In the genomic region with DNA sequence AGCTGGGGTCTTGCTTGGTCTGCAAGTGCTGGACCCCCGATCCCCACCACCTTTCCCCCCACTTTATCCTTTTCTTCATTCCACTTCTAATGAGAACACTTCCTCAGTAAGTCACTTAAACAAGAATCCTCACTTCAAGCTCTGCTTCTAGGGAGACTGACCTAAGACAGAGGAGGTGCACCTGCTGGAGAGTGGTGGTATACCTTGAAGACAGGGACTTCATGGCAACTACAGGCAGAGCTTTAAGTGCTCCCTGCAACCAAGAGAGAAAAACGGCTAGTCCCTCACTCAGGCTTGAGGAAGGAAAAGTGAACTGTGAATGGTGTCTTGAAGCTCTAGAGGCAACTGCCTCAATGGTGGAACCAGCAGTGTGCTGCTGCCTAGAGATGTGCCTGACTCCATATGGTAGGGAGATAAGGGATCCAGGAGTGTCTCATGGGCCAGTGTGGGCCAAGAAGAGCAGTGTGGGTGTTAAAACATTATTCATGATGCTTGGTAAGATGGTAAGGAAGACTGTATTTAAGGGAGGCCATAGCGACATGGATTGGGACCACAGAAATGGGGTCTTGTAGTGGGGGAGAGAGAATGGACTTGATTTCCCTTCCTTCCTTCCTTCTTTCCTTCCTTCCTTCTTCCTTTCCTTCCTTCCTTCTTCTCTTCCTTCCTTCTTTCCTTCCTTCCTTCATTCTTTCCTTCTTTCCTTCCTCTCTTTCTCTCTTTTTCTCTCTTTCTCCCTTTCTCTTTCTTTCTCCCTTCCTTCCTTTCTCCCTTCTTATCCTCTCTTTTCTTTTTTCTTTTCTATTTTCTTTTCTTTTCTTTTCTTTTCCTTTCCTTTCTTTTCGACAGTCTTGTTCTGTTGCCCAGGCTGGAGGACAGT, we compare ENCODE assay signal across 23 cellular contexts.
A peak's percentile ranks its signal among the peaks of the same experiment; 100 is the strongest.
DNase-seq lines count a peak whose midpoint lies in the region; ATAC-seq and TF ChIP-seq lines count a peak whose summit lies in the region.
"Had no signal": no experiment of that assay in that cellular context is flagged by ENCODE, and none has a peak within 500 bp of the region (broad histone marks: within the 10 kb centered on the region; RNA-seq: fewer than 3 reads in every experiment).

No MANE protein-coding gene starts in this region.

- H4K5ac ChIP-seq in IMR-90 (ENCODE audit: low read depth, low read length): no peak overlapping the region

- H3K18ac ChIP-seq in IMR-90 (ENCODE audit: low read depth, low read length): no peak overlapping the region

- no peaks in the 10 kb centered on the region for H3K27me3 ChIP-seq in IMR-90 (ENCODE audit: control insufficient read depth, insufficient read depth, low read length)
- no peaks in the 10 kb centered on the region for H3K27me3 ChIP-seq in spleen (replicated peaks in 1 of 7)

- H3K79me1 ChIP-seq in IMR-90 (ENCODE audit: low read depth in 1 of 2, low read length in 2 of 2): no peaks in the 10 kb centered on the region

- no peak overlapping the region for H3K56ac ChIP-seq in IMR-90 (ENCODE audit: extremely low read depth, insufficient read depth, low read length)

- H3K36me3 ChIP-seq in IMR-90 (ENCODE audit: control insufficient read depth, insufficient read depth, low read length) (no peaks in the 10 kb centered on the region), spleen (no peaks in the 10 kb centered on the region)

- TF ChIP-seq POLR2A in IMR-90 (IDR thresholded peaks at IDR 0.05; ENCODE audit: low read depth, low read length) (no peak), spleen (IDR thresholded peaks at IDR 0.05) (no peak)

- H3K9me3 ChIP-seq in IMR-90 (ENCODE audit: control insufficient read depth, insufficient read depth, low read length) (no peaks in the 10 kb centered on the region), spleen (no peaks in the 10 kb centered on the region)

- H4K20me1 ChIP-seq in IMR-90 (ENCODE audit: insufficient read depth, low read length): peaks cover 5% of the 10 kb centered on the region; the same call in 1 of the 2 replicates

- peak overlapping the region in 1 of 2 donors; percentile 67 for H3K27ac Mint-ChIP-seq in stimulated activated naive CD8-positive, alpha-beta T cell treated with anti-CD3 and anti-CD28 coated beads, Interleukin-15, amount 100 ng/mL, for 72 hours
- H3K27ac Mint-ChIP-seq in dendritic cell treated with granulocyte-macrophage colony-stimulating factor and Interleukin-4, amounts not matched to agents 40 ng/mL and 50 ng/mL, for 4 days: peak overlapping the region; percentile 23
- H3K27ac Mint-ChIP-seq: CD8-positive, alpha-beta T cell had no signal

- peak; percentile 48 for ATAC-seq in stimulated activated naive CD8-positive, alpha-beta T cell treated with anti-CD3 and anti-CD28 coated beads, Interleukin-15, amount 100 ng/mL, for 72 hours
- ATAC-seq in stimulated activated naive CD8-positive, alpha-beta T cell treated with anti-CD3 and anti-CD28 coated beads, Interleukin-15, Interleukin-2, amounts not matched to agents 100 U/mL and 50 U/mL, for 24 hours: no peak
- ATAC-seq in IMR-90 (ENCODE audit: low read depth) (no peak), HG02763 (IDR thresholded peaks at IDR 0.05; ENCODE audit: unreplicated experiment) (no peak)
- ATAC-seq: CD8-positive, alpha-beta T cell; HCT116; PC-3; SK-N-SH treated with all-trans-retinoic acid at 6 μM for 48 hours had no signal

- peak overlapping the region; percentile 78 for H2AK5ac ChIP-seq in IMR-90 (ENCODE audit: low read depth, low read length)

- no peak overlapping the region for H2AK9ac ChIP-seq in IMR-90 (replicated peaks; ENCODE audit: low read depth, low read length, poor library complexity)

- peak overlapping the region; percentile 45; the same call in 1 of the 3 replicates for H2BK15ac ChIP-seq in IMR-90 (ENCODE audit: low read depth, low read length)

- POLR2A ChIA-PET in IMR-90 (lab: Charles Lee; ENCODE audit: unreplicated experiment): no interaction called here

- peaks cover 13% of the 10 kb centered on the region for H3K4me1 Mint-ChIP-seq in stimulated activated naive CD8-positive, alpha-beta T cell treated with anti-CD3 and anti-CD28 coated beads, Interleukin-15, amount 100 ng/mL, for 72 hours
- H3K4me1 Mint-ChIP-seq in dendritic cell treated with granulocyte-macrophage colony-stimulating factor and Interleukin-4, amounts not matched to agents 40 ng/mL and 50 ng/mL, for 4 days (ENCODE audit: low read depth): peaks cover 33% of the 10 kb centered on the region

- no peak overlapping the region for H3K4me3 ChIP-seq in IMR-90 (ENCODE audit: insufficient read depth, low read depth, low read length)
- no peak overlapping the region for H3K4me3 ChIP-seq in spleen
- H3K4me3 ChIP-seq: GM23248 had no signal

- intact Hi-C loops in IMR-90 (cut with micrococcal nuclease) (loop anchor here (5.0 kb wide), 1 partner anchor 167 kb away; a partner anchor contains a TSS), spleen (cut with DNase I; ENCODE audit: low total_unique reads) (no loop called here), head of caudate nucleus (cut with DNase I) (no loop called here)
- intact Hi-C loops in dendritic cell treated with granulocyte-macrophage colony-stimulating factor and Interleukin-4, amounts not matched to agents 40 ng/mL and 50 ng/mL, for 4 days (cut with micrococcal nuclease): no loop called here

- no peak overlapping the region for H3K4me2 ChIP-seq in IMR-90 (ENCODE audit: low read depth, low read length)
- H3K4me2 ChIP-seq: KMS-11 had no signal

- peaks cover 9% of the 10 kb centered on the region for H3K4me1 ChIP-seq in IMR-90 (ENCODE audit: control insufficient read depth, insufficient read depth, low read length)
- H3K4me1 ChIP-seq in spleen: peaks cover 0 to 6% (median 0%) of the 10 kb centered on the region in 6 donors

- no peak overlapping the region for H4K91ac ChIP-seq in IMR-90 (ENCODE audit: insufficient read depth, low read depth, low read length)

- CTCF ChIA-PET in IMR-90 (lab: Yijun Ruan, JAX): no interaction called here

- no peak overlapping the region for H2BK120ac ChIP-seq in IMR-90 (ENCODE audit: low read depth, low read length)

- peaks cover 12% of the 10 kb centered on the region for H3K9me1 ChIP-seq in IMR-90 (ENCODE audit: insufficient read depth, low read length)

- no peak overlapping the region for H4K8ac ChIP-seq in IMR-90 (ENCODE audit: low read depth in 2 of 2, low read length in 2 of 2)

- no peak for TF ChIP-seq RAD21 in IMR-90 (IDR thresholded peaks at IDR 0.05; ENCODE audit: low read length)

- no peak overlapping the region for H3K27ac ChIP-seq in IMR-90 (ENCODE audit: insufficient read depth, low read length)
- H3K27ac ChIP-seq in spleen: no peak overlapping the region
- H3K27ac ChIP-seq: GM23248, KMS-11, RWPE1 had no signal

- H3K23ac ChIP-seq in IMR-90 (ENCODE audit: low read depth, low read length): peak overlapping the region; percentile 59; the same call in 1 of the 2 replicates

- H3K36me3 Mint-ChIP-seq in dendritic cell treated with granulocyte-macrophage colony-stimulating factor and Interleukin-4, amounts not matched to agents 40 ng/mL and 50 ng/mL, for 4 days (ENCODE audit: low read depth): no peaks in the 10 kb centered on the region
- H3K36me3 Mint-ChIP-seq: CD8-positive, alpha-beta T cell had no signal

- in situ Hi-C loops in IMR-90 (cut with MboI; ENCODE audit: low sequenced_read_pairs): no loop called here

- 0 out of 2 replicates have a peak overlapping the region, but pooled peaks have one; percentile 14 for H3K14ac ChIP-seq in IMR-90 (replicated peaks; ENCODE audit: low read depth, low read length)

- H3K4ac ChIP-seq in IMR-90 (ENCODE audit: low read depth, low read length): no peak overlapping the region

- dilution Hi-C loops in IMR-90 (cut with HindIII; ENCODE audit: low sequenced_read_pairs, unreplicated experiment): no loop called here

- peaks cover 30% of the 10 kb centered on the region for H3K27me3 Mint-ChIP-seq in stimulated activated naive CD8-positive, alpha-beta T cell treated with anti-CD3 and anti-CD28 coated beads, Interleukin-15, amount 100 ng/mL, for 72 hours
- H3K27me3 Mint-ChIP-seq in dendritic cell treated with granulocyte-macrophage colony-stimulating factor and Interleukin-4, amounts not matched to agents 40 ng/mL and 50 ng/mL, for 4 days: peaks cover 18% of the 10 kb centered on the region

- no peak overlapping the region for H2AFZ ChIP-seq in IMR-90 (replicated peaks; ENCODE audit: low read length, poor library complexity)
- H2AFZ ChIP-seq: GM23248 had no signal

- no TSS peak for BruUV-seq in IMR-90 (replicated peaks; lab: Mats Ljungman, UMichigan)

- WGBS in IMR-90 (ENCODE audit: extremely low coverage in 2 of 2, insufficient read length in 1 of 2), 2 experiments: 80% methylated on average over 1 of the region's 4 CpGs; no CpG with 5 or more reads in 1 of the 2 experiments
- 87 to 96% (median 93%) methylated on average over 4 of the region's 4 CpGs for WGBS in spleen, 5 donors

- DNase-seq in stimulated activated naive CD8-positive, alpha-beta T cell treated with anti-CD3 and anti-CD28 coated beads, Interleukin-15, amount 100 ng/mL, for 72 hours: no peak
- no peak for DNase-seq in stimulated activated naive CD8-positive, alpha-beta T cell treated with anti-CD3 and anti-CD28 coated beads, Interleukin-15, Interleukin-2, amounts not matched to agents 100 U/mL and 50 U/mL, for 24 hours
- DNase-seq in IMR-90 (no peak), C1 segment of cervical spinal cord (lab: John Stamatoyannopoulos, UW) (no peak), spleen (no peak), head of caudate nucleus (no peak)
- DNase-seq: CD8-positive, alpha-beta T cell; DMS53; EL; GM23248; NCI-H1417; NCI-H187; NCI-H2227 treated with DMSO at 0.1 percent for 48 hours; NCI-H510A treated with DMSO at 0.1 percent for 48 hours; NCI-H774; PC-3; SIG-M5 had no signal

- H3K4me3 Mint-ChIP-seq in stimulated activated naive CD8-positive, alpha-beta T cell treated with anti-CD3 and anti-CD28 coated beads, Interleukin-15, amount 100 ng/mL, for 72 hours: no peak overlapping the region
- no peak overlapping the region for H3K4me3 Mint-ChIP-seq in dendritic cell treated with granulocyte-macrophage colony-stimulating factor and Interleukin-4, amounts not matched to agents 40 ng/mL and 50 ng/mL, for 4 days
- H3K4me3 Mint-ChIP-seq: CD8-positive, alpha-beta T cell had no signal

- no peaks in the 10 kb centered on the region for H3K9me3 Mint-ChIP-seq in stimulated activated naive CD8-positive, alpha-beta T cell treated with anti-CD3 and anti-CD28 coated beads, Interleukin-15, amount 100 ng/mL, for 72 hours
- peaks cover 9% of the 10 kb centered on the region for H3K9me3 Mint-ChIP-seq in dendritic cell treated with granulocyte-macrophage colony-stimulating factor and Interleukin-4, amounts not matched to agents 40 ng/mL and 50 ng/mL, for 4 days
- H3K9me3 Mint-ChIP-seq: CD8-positive, alpha-beta T cell had no signal

- H3K9ac ChIP-seq in IMR-90 (ENCODE audit: low read depth, low read length): no peak overlapping the region
- H3K9ac ChIP-seq: GM23248, KMS-11 had no signal

- no peak for TF ChIP-seq CTCF in IMR-90 (conservative IDR thresholded peaks at IDR 0.05; ENCODE audit: low read depth, low read length)
- TF ChIP-seq CTCF in spleen (IDR thresholded peaks at IDR 0.05 in 8 of 11, conservative IDR thresholded peaks at IDR 0.05 in 3 of 11): no peak

- H2BK20ac ChIP-seq in IMR-90 (ENCODE audit: low read depth, low read length): no peak overlapping the region

- no peak overlapping the region for H2BK5ac ChIP-seq in IMR-90 (ENCODE audit: low read depth, low read length, poor library complexity, severe bottlenecking)

TF ChIP-seq in IMR-90, 13 proteins besides CTCF, POLR2A, EP300 and RAD21 (continues in another document):
- no peak for TF ChIP-seq SMC3 (IDR thresholded peaks at IDR 0.05; ENCODE audit: low read depth, low read length)
